Comparison of ENCODE assay signal across 19 cellular contexts in genomic region chr16:30358990-30359870, GRCh38. TPM values are rescaled to one million over a fixed set of nuclear protein-coding genes. Genes with fewer than 3 reads are reported as not detected.
DNase-seq lines count a peak whose midpoint lies in the region; ATAC-seq, FAIRE-seq and TF ChIP-seq lines count a peak whose summit lies in the region.
"Had no signal": no experiment of that assay in that cellular context is flagged by ENCODE, and none has a peak within 500 bp of the region (broad histone marks: within the 10 kb centered on the region; RNA-seq: fewer than 3 reads in every experiment).

No MANE protein-coding gene starts in this region.

- H3K27me3 Mint-ChIP-seq in WTC11 (ENCODE audit: low read depth) (no peaks in the 10 kb centered on the region; the same call in 1 of the 2 replicates), neural crest cell (ENCODE audit: low read depth) (no peaks in the 10 kb centered on the region)
- H3K27me3 Mint-ChIP-seq: CD4-positive, alpha-beta T cell had no signal

- H3K4me2 ChIP-seq in BLaER1 treated with 17β-estradiol and CSF1 and Interleukin-3, amounts not matched to agents 10 nM and 100 nM = no peak overlapping the region
- H3K4me2 ChIP-seq: A549, KMS-11 had no signal

- no peak for TF ChIP-seq CTCF in WTC11 (IDR thresholded peaks at IDR 0.05)
- TF ChIP-seq CTCF in neural crest cell (conservative IDR thresholded peaks at IDR 0.05) = no peak

- H4K20me1 ChIP-seq in BLaER1 treated with 17β-estradiol and CSF1 and Interleukin-3, amounts not matched to agents 10 nM and 100 nM = peaks cover 1 to 76% (median 40%) of the 10 kb centered on the region in 11 experiments; a peak in 18 of 22 replicates

- peak overlapping the region in 8 of 11 experiments; percentile 15 to 91 (median 29); a peak in 7 of 22 replicates for H3K9ac ChIP-seq in BLaER1 treated with 17β-estradiol and CSF1 and Interleukin-3, amounts not matched to agents 10 nM and 100 nM
- H3K9ac ChIP-seq: KMS-11 had no signal

- H3K36me3 ChIP-seq in BLaER1 treated with 17β-estradiol and CSF1 and Interleukin-3, amounts not matched to agents 10 nM and 100 nM = peaks cover 74 to 82% (median 78%) of the 10 kb centered on the region in 11 experiments

- H3K9me3 ChIP-seq in BLaER1 treated with 17β-estradiol and CSF1 and Interleukin-3, amounts not matched to agents 10 nM and 100 nM (replicated peaks in 1 of 11) = no peaks in the 10 kb centered on the region
- H3K9me3 ChIP-seq: A549 had no signal

- POLR2A ChIA-PET in WTC11 (lab: Charles Lee) = interaction anchor here (1.0 kb wide), 1 partner anchor 36 kb away, joined by 3 read pairs; the partner anchor contains the start of gene ZNF48

- H3K4me3 Mint-ChIP-seq in WTC11 (no peak overlapping the region), neural crest cell (no peak overlapping the region)
- H3K4me3 Mint-ChIP-seq: CD4-positive, alpha-beta T cell had no signal

- peaks cover 25% of the 10 kb centered on the region for H3K4me1 Mint-ChIP-seq in WTC11
- H3K4me1 Mint-ChIP-seq in neural crest cell = peaks cover 18% of the 10 kb centered on the region

- H3K27ac Mint-ChIP-seq in WTC11 (no peak overlapping the region), neural crest cell (ENCODE audit: unreplicated experiment) (peak overlapping the region; percentile 12)

- CTCF ChIA-PET in WTC11 (lab: Charles Lee) = interaction anchor here (0.6 to 3.1 kb wide), 6 partner anchors 11 to 179 kb away, joined by 3 to 17 read pairs (median 4); partner anchors contain the start of genes DCTPP1, TBC1D10B and ZNF771

- peaks cover 22 to 31% (median 26%) of the 10 kb centered on the region in 10 experiments for H3K4me1 ChIP-seq in BLaER1 treated with 17β-estradiol and CSF1 and Interleukin-3, amounts not matched to agents 10 nM and 100 nM

- no peak for FAIRE-seq in urothelium cell line (lab: Jason Lieb, UNC)
- FAIRE-seq: A549, GM12878 had no signal

- peak; percentile 53 for DNase-seq in activated CD8-positive, alpha-beta memory T cell treated with anti-CD3 and anti-CD28 coated beads for 24 hours
- no peak for DNase-seq in activated CD8-positive, alpha-beta memory T cell treated with anti-CD3 and anti-CD28 coated beads, Interleukin-2, amount 50 U/mL, for 48 hours
- DNase-seq in WTC11 (ENCODE audit: low spot score) (no peak), neural crest cell (ENCODE audit: low read depth, low spot score) (no peak), urothelium cell line (ENCODE audit: low spot score) (no peak)
- no peak for DNase-seq in NK-92 treated with Interleukin-12 subunit alpha and Interleukin-12 subunit beta, amount 100 ng/mL, for 24 hours (lab: John Stamatoyannopoulos, UW)
- DNase-seq in central memory CD4-positive, alpha-beta T cell = no peak
- DNase-seq: CD4-positive, alpha-beta T cell; DMS79; MM.1S; NCI-H1105; NCI-H187; NCI-H446; Right ventricle myocardium superior had no signal

- H3K27ac ChIP-seq in BLaER1 treated with 17β-estradiol and CSF1 and Interleukin-3, amounts not matched to agents 10 nM and 100 nM = 0 out of 22 replicates have a peak overlapping the region, but pooled peaks of 1 of the 11 experiments have one; percentile 13
- H3K27ac ChIP-seq: A549, HL-60, KMS-11 had no signal

- H3K36me3 Mint-ChIP-seq in WTC11 (peaks cover 18% of the 10 kb centered on the region), neural crest cell (ENCODE audit: low read depth) (peaks cover 10% of the 10 kb centered on the region)

- H3K4me3 ChIP-seq in BLaER1 treated with 17β-estradiol and CSF1 and Interleukin-3, amounts not matched to agents 10 nM and 100 nM = no peak overlapping the region
- H3K4me3 ChIP-seq: A549, GM12878 had no signal

- ATAC-seq in WTC11 = peak; percentile 3; the same call in 1 of the 2 replicates
- ATAC-seq: A549, GM12878 had no signal

- no peaks in the 10 kb centered on the region for H3K9me3 Mint-ChIP-seq in WTC11
- no peaks in the 10 kb centered on the region for H3K9me3 Mint-ChIP-seq in neural crest cell
- H3K9me3 Mint-ChIP-seq: CD4-positive, alpha-beta T cell had no signal

- H3K27me3 ChIP-seq in BLaER1 treated with 17β-estradiol and CSF1 and Interleukin-3, amounts not matched to agents 10 nM and 100 nM = no peaks in the 10 kb centered on the region

TF ChIP-seq in WTC11, 78 proteins besides CTCF, POLR2A, EP300 and RAD21:
- TF ChIP-seq SMAD3 (CRISPR knock-in tag; IDR thresholded peaks at IDR 0.05; ENCODE audit: borderline replicate concordance) (no peak), SOX15 (CRISPR knock-in tag; IDR thresholded peaks at IDR 0.05) (no peak), PRRX2 (CRISPR knock-in tag; IDR thresholded peaks at IDR 0.05) (no peak), USF1 (CRISPR knock-in tag; IDR thresholded peaks at IDR 0.05) (no peak), ATF3 (CRISPR knock-in tag; conservative IDR thresholded peaks at IDR 0.05) (no peak), ZNF532 (CRISPR knock-in tag; IDR thresholded peaks at IDR 0.05; ENCODE audit: borderline replicate concordance) (no peak), ZNF281 (CRISPR knock-in tag; IDR thresholded peaks at IDR 0.05) (no peak)

RNA-seq across cellular contexts. Expression of gene CD2BP2, which starts 4.1 kb away (rescaled TPM):
- total RNA-seq in WTC11 (2021) (51.0 to 56.6 TPM (median 51.1 TPM) in 3 replicates), neural crest cell (74.8 and 85.2 TPM in 2 replicates)

RNA-seq across cellular contexts. Expression of gene TBC1D10B, which starts 11.1 kb away (rescaled TPM):
- 33.4 to 40.5 TPM (median 34.6 TPM) in 3 replicates for total RNA-seq in WTC11 (2021)
- 39.7 and 45.6 TPM in 2 replicates for total RNA-seq in neural crest cell

RNA-seq across cellular contexts. Expression of gene MYL11, which starts 15.4 kb away (rescaled TPM):
- total RNA-seq in WTC11 (2021) = 0.80 to 1.3 TPM (median 0.85 TPM) in 3 replicates
- total RNA-seq in neural crest cell = not detected in 2 replicates
- total RNA-seq: GM12878, Right ventricle myocardium superior had no signal

RNA-seq across cellular contexts. Expression of gene SEPTIN1, which starts 23.1 kb away (rescaled TPM):
- total RNA-seq in WTC11 (2021) = 2.3 to 2.7 TPM (median 2.6 TPM) in 3 replicates
- 2.3 and 2.9 TPM in 2 replicates for total RNA-seq in neural crest cell

RNA-seq across cellular contexts. Expression of gene ZNF48, which starts 36.0 kb away (rescaled TPM):
- total RNA-seq in WTC11 (2021) (31.3 to 39.3 TPM (median 32.1 TPM) in 3 replicates), neural crest cell (59.9 and 60.9 TPM in 2 replicates)
